8 cellular contexts compared by ENCODE assay signal in genomic region chr14:54487771-54488170, GRCh38. TPM values are rescaled to one million over a fixed set of nuclear protein-coding genes. Genes with fewer than 3 reads are reported as not detected.
DNase-seq lines count a peak whose midpoint lies in the region; ATAC-seq, FAIRE-seq and TF ChIP-seq lines count a peak whose summit lies in the region.

No MANE protein-coding gene starts in this region.

- in situ Hi-C loops in GM12878 (cut with MboI) = no loop called here

- H3K4me1 ChIP-seq in DND-41 (ENCODE audit: insufficient read depth, low read length) (peaks cover 49% of the 10 kb centered on the region), GM12878 (ENCODE audit: control insufficient read depth, insufficient read depth, low read length) (peaks cover 4% of the 10 kb centered on the region), kidney (ENCODE audit: control insufficient read depth in 1 of 2, insufficient read depth in 1 of 2, low read depth in 1 of 2, low read length in 2 of 2) (peaks cover 12% of the 10 kb centered on the region in 2 donors), subcutaneous abdominal adipose tissue (ENCODE audit: control insufficient read depth in 5 of 5, insufficient read depth in 5 of 5, low read length in 5 of 5) (peaks cover 4 to 37% (median 29%) of the 10 kb centered on the region in 5 donors)

- no peak for ATAC-seq in DND-41 (ENCODE audit: insufficient read depth, low read depth)
- ATAC-seq in GM12878 = no peak
- no peak for ATAC-seq in GM21723 (IDR thresholded peaks at IDR 0.05; ENCODE audit: unreplicated experiment)

- RAD21 ChIA-PET in GM12878 (lab: Charles Lee; ENCODE audit: unreplicated experiment) = interaction anchor here (0.7 to 3.7 kb wide), 9 partner anchors 9 to 155 kb away, joined by 3 to 16 read pairs (median 4); partner anchors contain the start of genes CDKN3 and CGRRF1

- DNase-seq in DND-41 (no peak), LHCN-M2 (ENCODE audit: low read depth) (peak; percentile 57), GM12878 (ENCODE audit: low read depth, low spot score) (no peak), kidney (no peak), posterior cingulate gyrus (no peak), NCI-H345 (lab: John Stamatoyannopoulos, UW) (no peak)

- H3K4me2 ChIP-seq in DND-41 (ENCODE audit: insufficient read depth, low read length) (peak overlapping the region; percentile 72), GM12878 (ENCODE audit: control insufficient read depth, insufficient read depth) (peak overlapping the region; percentile 92)

- WGBS in GM12878 (ENCODE audit: insufficient coverage, insufficient replicate concordance, low lambda C conversion rate, missing lambda C conversion rate) = 57% methylated on average over 4 of the region's 4 CpGs

- H3K27me3 ChIP-seq in DND-41 (ENCODE audit: insufficient read depth, low read length, poor library complexity) = no peaks in the 10 kb centered on the region
- H3K27me3 ChIP-seq in GM12878 (replicated peaks in 1 of 2; ENCODE audit: control insufficient read depth in 2 of 2, insufficient read depth in 2 of 2, low read length in 1 of 2) = no peaks in the 10 kb centered on the region
- H3K27me3 ChIP-seq in subcutaneous abdominal adipose tissue (ENCODE audit: control insufficient read depth in 5 of 5, insufficient read depth in 4 of 5, low read length in 5 of 5) = no peaks in the 10 kb centered on the region

- H3K36me3 ChIP-seq in DND-41 (ENCODE audit: insufficient read depth, low read length) = peaks cover 13% of the 10 kb centered on the region
- H3K36me3 ChIP-seq in GM12878 (ENCODE audit: control insufficient read depth in 2 of 2, insufficient read depth in 2 of 2, low read length in 1 of 2) = no peaks in the 10 kb centered on the region
- no peaks in the 10 kb centered on the region for H3K36me3 ChIP-seq in kidney (ENCODE audit: control insufficient read depth in 1 of 2, insufficient read depth in 2 of 2, low read length in 2 of 2)
- peaks cover 5 to 8% (median 7%) of the 10 kb centered on the region in 5 donors for H3K36me3 ChIP-seq in subcutaneous abdominal adipose tissue (ENCODE audit: control insufficient read depth in 5 of 5, insufficient read depth in 5 of 5, low read length in 5 of 5)

- H2AFZ ChIP-seq in DND-41 (ENCODE audit: low read depth, low read length) = peak overlapping the region; percentile 10; the same call in 1 of the 2 replicates
- H2AFZ ChIP-seq in GM12878 (ENCODE audit: control insufficient read depth, low read depth, low read length) = no peak overlapping the region

- peaks cover 15% of the 10 kb centered on the region for H4K20me1 ChIP-seq in DND-41 (ENCODE audit: insufficient read depth, low read length)
- no peaks in the 10 kb centered on the region for H4K20me1 ChIP-seq in GM12878 (ENCODE audit: control insufficient read depth, insufficient read depth)

- H3K9me3 ChIP-seq in DND-41 (ENCODE audit: insufficient read depth, low read length, severe bottlenecking) (no peaks in the 10 kb centered on the region), GM12878 (replicated peaks; ENCODE audit: control insufficient read depth, insufficient read depth, low read length) (no peaks in the 10 kb centered on the region), kidney (ENCODE audit: control insufficient read depth in 1 of 2, low read length in 2 of 2) (no peaks in the 10 kb centered on the region), subcutaneous abdominal adipose tissue (ENCODE audit: control insufficient read depth in 5 of 5, low read length in 5 of 5) (no peaks in the 10 kb centered on the region)

- POLR2A ChIA-PET in GM12878 (lab: Charles Lee) = interaction anchor here (0.9 to 2.5 kb wide), 4 partner anchors 8 to 91 kb away, joined by 3 to 19 read pairs (median 4); partner anchors contain the start of genes CDKN3 and CGRRF1

- intact Hi-C loops in GM12878 (cut with micrococcal nuclease; ENCODE audit: unreplicated experiment) = loop anchor here (2.0 to 5.0 kb wide), 3 partner anchors 21 to 90 kb away; partner anchors contain the start of genes CDKN3, CGRRF1 and CNIH1
- intact Hi-C loops in kidney (cut with DNase I) = no loop called here
- intact Hi-C loops in posterior cingulate gyrus (cut with DNase I) = loop anchor here (2.0 kb wide), 1 partner anchor 21 kb away; the partner anchor contains the start of gene CGRRF1

- CTCF ChIA-PET in GM12878 (lab: Yijun Ruan, JAX) = interaction anchor here (0.7 to 5.2 kb wide), 5 partner anchors 21 to 286 kb away, joined by 3 to 22 read pairs (median 3); partner anchors contain the start of gene CGRRF1

- TF ChIP-seq POLR2A in GM12878 (IDR thresholded peaks at IDR 0.05; ENCODE audit: low read depth, low read length) = no peak

- BruUV-seq in GM12878 (replicated peaks; lab: Mats Ljungman, UMichigan) = TSS peak; percentile 52

- TF ChIP-seq RAD21 in GM12878 (IDR thresholded peaks at IDR 0.05; ENCODE audit: insufficient read depth, low read depth, low read length) = no peak

- no peak for FAIRE-seq in GM12878 (lab: Jason Lieb, UNC)
- FAIRE-seq in kidney (lab: Jason Lieb, UNC) = no peak

- TF ChIP-seq CTCF in DND-41 (IDR thresholded peaks at IDR 0.05; ENCODE audit: borderline replicate concordance, extremely low read depth, low read length, poor library complexity, severe bottlenecking) (no peak), GM12878 (IDR thresholded peaks at IDR 0.05 in 2 of 3, conservative IDR thresholded peaks at IDR 0.05 in 1 of 3; ENCODE audit: control insufficient read depth in 2 of 3, extremely low read depth in 1 of 3, insufficient read depth in 1 of 3, low read depth in 3 of 3, low read length in 3 of 3) (no peak), kidney (IDR thresholded peaks at IDR 0.05; ENCODE audit: borderline replicate concordance, extremely low read depth, insufficient read depth) (no peak)

- H3K9ac ChIP-seq in DND-41 (ENCODE audit: low read depth, low read length) (peak overlapping the region; percentile 93), GM12878 (ENCODE audit: control insufficient read depth, insufficient read depth, low read length) (peak overlapping the region; percentile 87), kidney (ENCODE audit: low read length in 2 of 2) (peak overlapping the region in 1 of 2 donors; percentile 93), subcutaneous abdominal adipose tissue (ENCODE audit: low read length in 5 of 5) (peak overlapping the region; percentile 73 to 99 (median 96))

- H3K4me3 ChIP-seq in DND-41 (ENCODE audit: low read depth in 1 of 2, low read length in 2 of 2) (peak overlapping the region; percentile 63 to 96), GM12878 (peak overlapping the region; percentile 92), kidney (ENCODE audit: low read length in 2 of 2) (peak overlapping the region; percentile 92 to 93), subcutaneous abdominal adipose tissue (ENCODE audit: low read depth in 1 of 5, low read length in 5 of 5) (peak overlapping the region; percentile 84 to 95 (median 93))

- H3K27ac ChIP-seq in DND-41 (ENCODE audit: low read length) (peak overlapping the region; percentile 87), GM12878 (ENCODE audit: control insufficient read depth, insufficient read depth) (peak overlapping the region; percentile 90; the same call in 1 of the 2 replicates), kidney (ENCODE audit: low read depth in 2 of 2, low read length in 2 of 2) (peak overlapping the region; percentile 88 to 91), subcutaneous abdominal adipose tissue (ENCODE audit: low read depth, low read length) (peak overlapping the region; percentile 93)

- SMC1A ChIA-PET in GM12878 (lab: Charles Lee; ENCODE audit: uncharacterized antibody, unreplicated experiment) = interaction anchor here (0.8 to 1.6 kb wide), 7 partner anchors 21 to 89 kb away, joined by 3 to 4 read pairs (median 3); no protein-coding TSS in a partner anchor

- H3K79me2 ChIP-seq in DND-41 (ENCODE audit: insufficient read depth, low read length) (peaks cover 68% of the 10 kb centered on the region), GM12878 (ENCODE audit: control insufficient read depth, insufficient read depth, low read length) (peaks cover 61% of the 10 kb centered on the region)

- no peak for TF ChIP-seq EP300 in GM12878 (IDR thresholded peaks at IDR 0.05; ENCODE audit: borderline replicate concordance in 1 of 2, control insufficient read depth in 1 of 2, low read depth in 2 of 2, low read length in 2 of 2)

RNA-seq across cellular contexts. Expression of gene GMFB, which starts 1.0 kb away (rescaled TPM):
- total RNA-seq in LHCN-M2 (2014; rRNA removed) = 126 and 128 TPM in 2 replicates
- polyA plus RNA-seq in LHCN-M2 (2012) = 28.9 TPM
- 92.7 and 93.3 TPM in 2 replicates for total RNA-seq in GM12878 (2013; cell fraction: nucleolus; rRNA removed)
- 42.4 and 63.9 TPM in 2 replicates for total RNA-seq in GM12878 (2014; rRNA removed)
- 58.2 and 59.7 TPM in 2 replicates for total RNA-seq in GM12878 (2014; rRNA removed; fragmentation: Illumina TruSeq; extraction: Trizol)
- 51.3 and 52.5 TPM in 2 replicates for total RNA-seq in GM12878 (2021)
- 9.1 TPM for polyA plus RNA-seq in GM12878 (2011; ENCODE audit: low read depth)
- 32.8 and 56.3 TPM in 2 replicates for polyA plus RNA-seq in GM12878 (2011; rRNA removed)
- 6.9 and 8.2 TPM in 2 replicates for polyA plus RNA-seq in GM12878 (2011; cell fraction: cytosol; rRNA removed)
- polyA plus RNA-seq in GM12878 (2011; cell fraction: nucleus; rRNA removed) = 14.8 and 15.0 TPM in 2 replicates
- 18.4 and 22.7 TPM in 2 replicates for polyA plus RNA-seq in GM12878 (2012)
- 50.2 and 69.5 TPM in 2 replicates for polyA plus RNA-seq in GM12878 (2014; fragmentation: Illumina TruSeq; extraction: Trizol)
- 10 to 100 TPM; 29.8 to 51.9 TPM for polyA plus RNA-seq in GM12878 (2014; fragmentation: Nextera tagmentation; extraction: Ambion mirVana)
- 29.3 and 32.8 TPM in 2 replicates for polyA plus RNA-seq in GM12878 (2014; rRNA removed)
- polyA plus RNA-seq in GM12878 (2016; fragmentation: Nextera tagmentation; extraction: Ambion mirVana) = 10 to 100 TPM; 68.0 to 71.0 TPM
- polyA minus RNA-seq in GM12878 (2011; rRNA and poly(A)+ RNA removed) = 21.4 and 23.6 TPM in 2 replicates
- polyA minus RNA-seq in GM12878 (2011; cell fraction: cytosol; rRNA and poly(A)+ RNA removed) = 5.5 and 9.7 TPM in 2 replicates
- 22.6 and 26.9 TPM in 2 replicates for polyA minus RNA-seq in GM12878 (2011; cell fraction: nucleus; rRNA and poly(A)+ RNA removed)
- total RNA-seq in kidney = 53.6 TPM
- 22.7 TPM for polyA plus RNA-seq in kidney (ENCODE audit: insufficient read depth, low read depth, low replicate concordance)

RNA-seq across cellular contexts. Expression of gene CGRRF1, which starts 21.9 kb away (rescaled TPM):
- total RNA-seq in LHCN-M2 (2014; rRNA removed) = 9.3 and 14.5 TPM in 2 replicates
- polyA plus RNA-seq in LHCN-M2 (2012) = 10.8 TPM
- total RNA-seq in GM12878 (2013; cell fraction: nucleolus; rRNA removed) = 12.5 and 13.8 TPM in 2 replicates
- 8.0 and 10.6 TPM in 2 replicates for total RNA-seq in GM12878 (2014; rRNA removed)
- 9.2 and 10.0 TPM in 2 replicates for total RNA-seq in GM12878 (2014; rRNA removed; fragmentation: Illumina TruSeq; extraction: Trizol)
- total RNA-seq in GM12878 (2021) = 12.2 and 14.1 TPM in 2 replicates
- 11.4 TPM for polyA plus RNA-seq in GM12878 (2011; ENCODE audit: low read depth)
- 14.8 and 16.9 TPM in 2 replicates for polyA plus RNA-seq in GM12878 (2011; rRNA removed)
- polyA plus RNA-seq in GM12878 (2011; cell fraction: cytosol; rRNA removed) = 4.2 and 4.4 TPM in 2 replicates
- polyA plus RNA-seq in GM12878 (2011; cell fraction: nucleus; rRNA removed) = 5.7 and 6.1 TPM in 2 replicates
- 9.8 and 11.5 TPM in 2 replicates for polyA plus RNA-seq in GM12878 (2012)
- 8.7 and 14.2 TPM in 2 replicates for polyA plus RNA-seq in GM12878 (2014; fragmentation: Illumina TruSeq; extraction: Trizol)
- 10 to 100 TPM; 32.1 to 47.7 TPM for polyA plus RNA-seq in GM12878 (2014; fragmentation: Nextera tagmentation; extraction: Ambion mirVana)
- 5.5 and 6.9 TPM in 2 replicates for polyA plus RNA-seq in GM12878 (2014; rRNA removed)
- 10 to 100 TPM; 19.6 to 20.6 TPM for polyA plus RNA-seq in GM12878 (2016; fragmentation: Nextera tagmentation; extraction: Ambion mirVana)
- polyA minus RNA-seq in GM12878 (2011; rRNA and poly(A)+ RNA removed) = 5.2 and 5.7 TPM in 2 replicates
- 0.62 and 4.3 TPM in 2 replicates for polyA minus RNA-seq in GM12878 (2011; cell fraction: cytosol; rRNA and poly(A)+ RNA removed)
- polyA minus RNA-seq in GM12878 (2011; cell fraction: nucleus; rRNA and poly(A)+ RNA removed) = 3.4 and 5.7 TPM in 2 replicates
- total RNA-seq in kidney = 19.6 TPM
- polyA plus RNA-seq in kidney (ENCODE audit: insufficient read depth, low read depth, low replicate concordance) = 26.2 TPM

RNA-seq across cellular contexts. Expression of gene CNIH1, which starts 46.6 kb away (rescaled TPM):
- total RNA-seq in LHCN-M2 (2014; rRNA removed) (144 and 255 TPM in 2 replicates), GM12878 (2014; rRNA removed) (48.9 and 51.9 TPM in 2 replicates), GM12878 (2014; rRNA removed; fragmentation: Illumina TruSeq; extraction: Trizol) (56.9 and 60.8 TPM in 2 replicates), GM12878 (2021) (64.5 and 66.0 TPM in 2 replicates), kidney (64.8 TPM)
- polyA plus RNA-seq in LHCN-M2 (2012) = 114 TPM
- total RNA-seq in GM12878 (2013; cell fraction: nucleolus; rRNA removed) = 24.5 and 25.7 TPM in 2 replicates
- polyA plus RNA-seq in GM12878 (2011; ENCODE audit: low read depth) = 14.5 TPM
- polyA plus RNA-seq in GM12878 (2011; rRNA removed) (202 and 230 TPM in 2 replicates), GM12878 (2014; fragmentation: Illumina TruSeq; extraction: Trizol) (97.0 and 109 TPM in 2 replicates), GM12878 (2014; fragmentation: Nextera tagmentation; extraction: Ambion mirVana) (100 to 1,000 TPM; 206 to 274 TPM), GM12878 (2014; rRNA removed) (73.1 and 86.2 TPM in 2 replicates), GM12878 (2016; fragmentation: Nextera tagmentation; extraction: Ambion mirVana) (100 to 1,000 TPM; 110 to 112 TPM), kidney (ENCODE audit: insufficient read depth, low read depth, low replicate concordance) (78.3 TPM)
- 124 and 261 TPM in 2 replicates for polyA plus RNA-seq in GM12878 (2011; cell fraction: cytosol; rRNA removed)
- polyA plus RNA-seq in GM12878 (2011; cell fraction: nucleus; rRNA removed) = 24.5 and 41.0 TPM in 2 replicates
- 67.9 and 102 TPM in 2 replicates for polyA plus RNA-seq in GM12878 (2012)
- 145 and 152 TPM in 2 replicates for polyA minus RNA-seq in GM12878 (2011; rRNA and poly(A)+ RNA removed)
- 62.3 and 73.7 TPM in 2 replicates for polyA minus RNA-seq in GM12878 (2011; cell fraction: cytosol; rRNA and poly(A)+ RNA removed)
- polyA minus RNA-seq in GM12878 (2011; cell fraction: nucleus; rRNA and poly(A)+ RNA removed) = 10.0 and 18.3 TPM in 2 replicates
